22 cellular contexts compared by ENCODE assay signal in the genomic region with DNA sequence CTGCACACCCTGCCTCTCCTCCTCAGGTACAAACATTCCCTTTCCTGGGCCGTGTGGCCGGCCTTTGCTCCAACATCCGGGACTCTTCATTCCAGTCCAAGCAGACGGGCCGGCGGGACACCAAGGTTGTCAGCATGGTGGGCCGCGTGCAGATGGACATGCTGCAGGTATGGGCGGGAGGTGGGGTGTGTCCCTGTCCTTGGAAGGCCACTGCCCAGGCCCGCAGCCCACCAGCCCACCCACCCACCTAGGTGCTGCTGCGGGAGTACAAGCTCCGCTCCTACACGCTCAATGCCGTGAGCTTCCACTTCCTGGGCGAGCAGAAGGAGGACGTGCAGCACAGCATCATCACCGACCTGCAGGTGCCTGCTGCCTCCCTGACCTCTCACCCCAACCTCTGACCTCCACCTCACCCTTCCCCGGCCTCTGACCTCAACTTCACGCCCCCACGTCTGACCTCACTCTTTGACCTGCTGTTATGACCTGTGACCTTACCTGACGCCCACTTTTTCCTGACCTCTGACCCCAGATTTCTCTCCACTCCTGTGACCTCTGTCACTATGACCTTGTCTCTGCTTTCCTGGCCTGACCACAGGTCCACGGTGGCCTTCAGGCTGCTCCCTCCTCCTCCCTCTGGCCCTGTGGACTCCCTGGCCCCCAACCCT. TPM values are rescaled to one million over a fixed set of nuclear protein-coding genes. Genes with fewer than 3 reads are reported as not detected.
DNase-seq lines count a peak whose midpoint lies in the region; ATAC-seq and TF ChIP-seq lines count a peak whose summit lies in the region.
"Had no signal": no experiment of that assay in that cellular context is flagged by ENCODE, and none has a peak within 500 bp of the region (broad histone marks: within the 10 kb centered on the region; RNA-seq: fewer than 3 reads in every experiment).

No MANE protein-coding gene starts in this region.

- CTCF ChIA-PET in HEK293 (lab: Yijun Ruan, JAX), result interaction anchor here (0.5 kb wide), 1 partner anchor 49 kb away, joined by 3 read pairs; no protein-coding TSS in a partner anchor

- H4K91ac ChIP-seq in trophoblast cell (ENCODE audit: low read depth, low read length), result no peak overlapping the region

- no peak overlapping the region for H3K14ac ChIP-seq in trophoblast cell (ENCODE audit: low read length)

- H3K36me3 ChIP-seq in HEK293 (ENCODE audit: control insufficient read depth in 2 of 2, insufficient read depth in 1 of 2, low read length in 2 of 2), result peaks cover 35 to 81% of the 10 kb centered on the region in 2 experiments
- H3K36me3 ChIP-seq in endodermal cell (ENCODE audit: control insufficient read depth, insufficient read depth, low read length), result peaks cover 36% of the 10 kb centered on the region
- H3K36me3 ChIP-seq in trophoblast cell (ENCODE audit: control insufficient read depth in 1 of 2, insufficient read depth in 2 of 2, low read length in 2 of 2), result peaks cover 76 to 77% of the 10 kb centered on the region in 2 experiments

- H3K18ac ChIP-seq in trophoblast cell (ENCODE audit: low read length), result no peak overlapping the region

- no peaks in the 10 kb centered on the region for H3K9me3 ChIP-seq in HEK293 (ENCODE audit: control insufficient read depth, insufficient read depth, low read depth, low read length)
- H3K9me3 ChIP-seq in endodermal cell (ENCODE audit: control insufficient read depth, low read length), result no peaks in the 10 kb centered on the region
- H3K9me3 ChIP-seq in trophoblast cell (ENCODE audit: insufficient read depth, low read depth, low read length), result peaks cover 6% of the 10 kb centered on the region
- H3K9me3 ChIP-seq: BLaER1, Peyer's patch had no signal

- no peaks in the 10 kb centered on the region for H3K27me3 ChIP-seq in endodermal cell (ENCODE audit: control insufficient read depth, insufficient read depth, low read length, poor library complexity, severe bottlenecking)
- H3K27me3 ChIP-seq in trophoblast cell (ENCODE audit: insufficient read depth, low read length), result no peaks in the 10 kb centered on the region
- no peaks in the 10 kb centered on the region for H3K27me3 ChIP-seq in foreskin keratinocyte
- H3K27me3 ChIP-seq: BLaER1, Peyer's patch had no signal

- H3K79me2 ChIP-seq in trophoblast cell (ENCODE audit: control insufficient read depth, insufficient read depth, low read length, poor library complexity), result no peaks in the 10 kb centered on the region

- no peak overlapping the region for H2BK12ac ChIP-seq in trophoblast cell (ENCODE audit: low read length)

- DNase-seq in endodermal cell (peak; percentile 36), trophoblast cell (no peak), foreskin keratinocyte (no peak)
- DNase-seq in stimulated activated naive CD8-positive, alpha-beta T cell treated with anti-CD3 and anti-CD28 coated beads, Interleukin-15, Interleukin-2, amounts not matched to agents 100 U/mL and 50 U/mL, for 24 hours, result no peak
- no peak for DNase-seq in activated effector memory CD4-positive, alpha-beta T cell treated with anti-CD3 and anti-CD28 coated beads, Interleukin-2, amount 50 U/mL, for 16 hours
- DNase-seq: ACHN; CD4-positive, alpha-beta T cell; DMS153; GM23248; HCEC 1CT; Kasumi-1; NCI-H1417; NCI-H1694 treated with DMSO at 0.1 percent for 48 hours; NCI-H2081 treated with DMSO at 0.1 percent for 48 hours; NCI-H446; NCI-H526; Peyer's patch had no signal

- no peak for ATAC-seq in foreskin keratinocyte
- no peak for ATAC-seq in stimulated activated naive CD8-positive, alpha-beta T cell treated with anti-CD3 and anti-CD28 coated beads, Interleukin-15, Interleukin-2, amounts not matched to agents 100 U/mL and 50 U/mL, for 24 hours
- ATAC-seq: SK-N-SH treated with all-trans-retinoic acid at 6 μM for 48 hours had no signal

- no peak overlapping the region for H3K27ac ChIP-seq in HEK293 (ENCODE audit: extremely low read depth, low read depth, low read length)
- no peak overlapping the region for H3K27ac ChIP-seq in endodermal cell (ENCODE audit: low read depth, low read length)
- no peak overlapping the region for H3K27ac ChIP-seq in trophoblast cell (ENCODE audit: low read depth, low read length)
- H3K27ac ChIP-seq in foreskin keratinocyte, result no peak overlapping the region
- H3K27ac ChIP-seq: BLaER1, GM23248, Peyer's patch had no signal

- WGBS in endodermal cell (ENCODE audit: insufficient coverage in 1 of 2, insufficient read length in 1 of 2), 2 experiments, result 93 to 94% methylated on average over 15 to 22 of the region's 22 CpGs
- no CpG with 5 or more reads among the region's 22 CpGs for WGBS in trophoblast cell (ENCODE audit: extremely low coverage, insufficient coverage, insufficient read length)

- POLR2A ChIA-PET in HEK293 (lab: Yijun Ruan, JAX), result no interaction called here

- H3K9ac ChIP-seq in endodermal cell (ENCODE audit: extremely low read depth, low read length, poor library complexity, severe bottlenecking), result no peak overlapping the region
- H3K9ac ChIP-seq in trophoblast cell (ENCODE audit: low read length), result no peak overlapping the region
- H3K9ac ChIP-seq: BLaER1, GM23248 had no signal

- no peaks in the 10 kb centered on the region for H3K27me3 Mint-ChIP-seq in endodermal cell (ENCODE audit: insufficient read depth)
- H3K27me3 Mint-ChIP-seq: CD4-positive, alpha-beta T cell had no signal

- no peak overlapping the region for H2AK5ac ChIP-seq in trophoblast cell (ENCODE audit: low read length)

- H4K12ac ChIP-seq in trophoblast cell (ENCODE audit: low read depth, low read length), result no peak overlapping the region

- no peak overlapping the region for H2BK5ac ChIP-seq in trophoblast cell (ENCODE audit: low read depth, low read length, poor library complexity)

- H3K4me1 Mint-ChIP-seq in endodermal cell, result no peaks in the 10 kb centered on the region

- no peak overlapping the region for H3K4ac ChIP-seq in trophoblast cell (ENCODE audit: low read depth, low read length)

- no peak overlapping the region for H3K4me3 Mint-ChIP-seq in endodermal cell
- H3K4me3 Mint-ChIP-seq: CD4-positive, alpha-beta T cell had no signal

- TF ChIP-seq CTCF in HEK293 (tag by site-specific recombination; IDR thresholded peaks at IDR 0.05), result no peak
- no peak for TF ChIP-seq CTCF in endodermal cell (conservative IDR thresholded peaks at IDR 0.05)
- no peak for TF ChIP-seq CTCF in foreskin keratinocyte (conservative IDR thresholded peaks at IDR 0.05)

- H3K4me2 ChIP-seq in trophoblast cell (ENCODE audit: low read length), result no peak overlapping the region
- H3K4me2 ChIP-seq: BLaER1 had no signal

- no peak overlapping the region for H2AFZ ChIP-seq in trophoblast cell (ENCODE audit: insufficient read depth, low read length, poor library complexity)
- H2AFZ ChIP-seq: GM23248 had no signal

- H4K8ac ChIP-seq in trophoblast cell (ENCODE audit: low read depth, low read length), result no peak overlapping the region

- H3K4me1 ChIP-seq in HEK293 (ENCODE audit: control insufficient read depth, insufficient read depth, low read length), result no peaks in the 10 kb centered on the region
- H3K4me1 ChIP-seq in endodermal cell (ENCODE audit: control insufficient read depth, insufficient read depth, low read length), result no peaks in the 10 kb centered on the region
- H3K4me1 ChIP-seq in trophoblast cell (ENCODE audit: control insufficient read depth in 1 of 2, insufficient read depth in 2 of 2, low read length in 2 of 2), result no peaks in the 10 kb centered on the region
- no peaks in the 10 kb centered on the region for H3K4me1 ChIP-seq in foreskin keratinocyte
- H3K4me1 ChIP-seq: BLaER1 had no signal

- no peaks in the 10 kb centered on the region for H3K79me1 ChIP-seq in trophoblast cell (ENCODE audit: low read length)

- H2BK120ac ChIP-seq in trophoblast cell (ENCODE audit: insufficient read depth, low read length, poor library complexity), result no peak overlapping the region

- H3K4me3 ChIP-seq in HEK293 (ENCODE audit: low read depth, low read length), result no peak overlapping the region
- H3K4me3 ChIP-seq in endodermal cell (ENCODE audit: low read length), result no peak overlapping the region
- peak overlapping the region; percentile 23 for H3K4me3 ChIP-seq in trophoblast cell (ENCODE audit: low read depth, low read length)
- H3K4me3 ChIP-seq: BLaER1, GM23248, Peyer's patch had no signal

- H3K23ac ChIP-seq in trophoblast cell (ENCODE audit: low read length), result no peak overlapping the region

- H3K27ac Mint-ChIP-seq in endodermal cell, result no peak overlapping the region
- H3K27ac Mint-ChIP-seq: CD4-positive, alpha-beta T cell had no signal

- H3K9me3 Mint-ChIP-seq in endodermal cell, result no peaks in the 10 kb centered on the region
- H3K9me3 Mint-ChIP-seq: CD4-positive, alpha-beta T cell had no signal

- H3K36me3 Mint-ChIP-seq in endodermal cell (ENCODE audit: low read depth), result peaks cover 51% of the 10 kb centered on the region

TF ChIP-seq in HEK293, 187 proteins besides CTCF, POLR2A, EP300 and RAD21 (continues in another document):
- peak; percentile 100 for TF ChIP-seq BCL11A (tag by site-specific recombination; IDR thresholded peaks at IDR 0.05; ENCODE audit: low read depth)
- no peak for TF ChIP-seq ZNF600 (tag by site-specific recombination; IDR thresholded peaks at IDR 0.05)
- peak; percentile 100 for TF ChIP-seq BCL11B (tag by site-specific recombination; IDR thresholded peaks at IDR 0.05; ENCODE audit: low read depth)
- no peak for TF ChIP-seq ZNF660 (tag by site-specific recombination; IDR thresholded peaks at IDR 0.05)

RNA-seq across cellular contexts. Expression of gene SPIB, which starts 12.4 kb away (rescaled TPM):
- 1 to 10 TPM in 1 of 2 donors, under 1 TPM in 1; 0.11 to 2.6 TPM for total RNA-seq in endodermal cell
- 0.68 TPM for polyA plus RNA-seq in endodermal cell (2013, experiment 1 of 2)
- polyA plus RNA-seq in endodermal cell (2013, experiment 2 of 2), result 0.41 TPM
- polyA plus RNA-seq in trophoblast cell (2013), result 1.0 and 1.4 TPM in 2 replicates
- total RNA-seq in foreskin keratinocyte, result not detected in 2 replicates
- polyA plus RNA-seq in foreskin keratinocyte, result 0.17 TPM in 1 of 2 replicates, not detected in the other
- total RNA-seq: GM23248, MCF 10A had no signal
- polyA plus RNA-seq: GM23248 had no signal

RNA-seq across cellular contexts. Expression of gene POLD1, which starts 22.1 kb away (rescaled TPM):
- total RNA-seq in endodermal cell (100 to 1,000 TPM; 106 to 127 TPM), foreskin keratinocyte (76.2 and 89.1 TPM in 2 replicates)
- 68.6 TPM for polyA plus RNA-seq in endodermal cell (2013, experiment 1 of 2)
- polyA plus RNA-seq in endodermal cell (2013, experiment 2 of 2), result 68.1 TPM
- polyA plus RNA-seq in trophoblast cell (2013), result 42.3 and 44.2 TPM in 2 replicates
- polyA plus RNA-seq in foreskin keratinocyte, result 63.9 and 71.3 TPM in 2 replicates

RNA-seq across cellular contexts. Expression of gene MYBPC2, which starts 26.4 kb away (rescaled TPM):
- total RNA-seq in endodermal cell, result 1 to 10 TPM; 1.9 to 2.3 TPM
- polyA plus RNA-seq in endodermal cell (2013, experiment 1 of 2), result 0.71 TPM
- 0.62 TPM for polyA plus RNA-seq in endodermal cell (2013, experiment 2 of 2)
- 0.07 and 0.12 TPM in 2 replicates for polyA plus RNA-seq in trophoblast cell (2013)
- total RNA-seq in foreskin keratinocyte, result not detected in 2 replicates
- polyA plus RNA-seq in foreskin keratinocyte, result not detected in 2 replicates
- total RNA-seq: G401, GM23248, MCF 10A, Peyer's patch had no signal
- polyA plus RNA-seq: GM23248 had no signal

RNA-seq across cellular contexts. Expression of gene NR1H2, which starts 30.0 kb away (rescaled TPM):
- total RNA-seq in endodermal cell (10 to 100 TPM; 40.4 to 42.7 TPM), foreskin keratinocyte (41.0 and 43.9 TPM in 2 replicates)
- 21.3 TPM for polyA plus RNA-seq in endodermal cell (2013, experiment 1 of 2)
- polyA plus RNA-seq in endodermal cell (2013, experiment 2 of 2), result 21.2 TPM
- polyA plus RNA-seq in trophoblast cell (2013), result 21.2 and 22.6 TPM in 2 replicates
- 45.0 and 49.0 TPM in 2 replicates for polyA plus RNA-seq in foreskin keratinocyte

RNA-seq across cellular contexts. Expression of gene NAPSA, which starts 40.8 kb away (rescaled TPM):
- total RNA-seq in endodermal cell (1 to 10 TPM in 1 of 2 donors, under 1 TPM in 1; 0.91 to 1.5 TPM), foreskin keratinocyte (0.41 and 0.53 TPM in 2 replicates)
- 0.14 TPM for polyA plus RNA-seq in endodermal cell (2013, experiment 1 of 2)
- 0.33 TPM for polyA plus RNA-seq in endodermal cell (2013, experiment 2 of 2)
- 0.25 and 0.26 TPM in 2 replicates for polyA plus RNA-seq in trophoblast cell (2013)
- polyA plus RNA-seq in foreskin keratinocyte, result 0.62 and 0.82 TPM in 2 replicates
